ENCODE assay signal across 16 cellular contexts in the genomic region with DNA sequence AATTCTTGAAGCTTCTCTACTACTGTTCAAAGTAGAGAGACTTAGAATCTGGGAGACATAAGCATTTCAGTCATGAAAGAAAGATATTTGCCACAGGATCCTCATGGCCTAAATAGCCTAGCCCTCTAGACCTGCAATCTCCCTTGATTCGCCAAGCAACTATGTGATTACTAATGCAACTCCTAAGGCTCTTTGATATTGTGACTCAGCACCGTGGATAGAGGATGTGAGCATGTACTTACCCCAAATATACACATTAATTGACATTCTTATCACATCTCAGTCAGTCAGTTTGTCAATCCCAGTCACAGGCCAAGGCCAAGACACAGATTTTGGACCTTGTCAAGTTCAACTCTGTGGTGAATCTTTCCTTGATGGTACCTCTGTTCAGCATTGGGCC. TPM values are rescaled to one million over a fixed set of nuclear protein-coding genes. Genes with fewer than 3 reads are reported as not detected.
A peak's percentile ranks its signal among the peaks of the same experiment; 100 is the strongest.
DNase-seq lines count a peak whose midpoint lies in the region; ATAC-seq and TF ChIP-seq lines count a peak whose summit lies in the region.
"Had no signal": no experiment of that assay in that cellular context is flagged by ENCODE, and none has a peak within 500 bp of the region (broad histone marks: within the 10 kb centered on the region; RNA-seq: fewer than 3 reads in every experiment).

No MANE protein-coding gene starts in this region.

- H3K9me3 Mint-ChIP-seq in nephron progenitor cell, result no peaks in the 10 kb centered on the region
- H3K9me3 Mint-ChIP-seq: activated T-cell treated with anti-CD3 and anti-CD28 coated beads, Interleukin-2, amount 50 U/mL, for 72 hours had no signal

- no peak overlapping the region for H3K4me3 ChIP-seq in BE2C (ENCODE audit: low read depth, low read length)
- H3K4me3 ChIP-seq: smooth muscle cell, upper lobe of left lung had no signal

- no peak overlapping the region for H3K4me3 Mint-ChIP-seq in nephron progenitor cell
- H3K4me3 Mint-ChIP-seq: activated T-cell treated with anti-CD3 and anti-CD28 coated beads, Interleukin-2, amount 50 U/mL, for 72 hours; natural killer cell treated with Interleukin-12 subunit alpha and Interleukin-12 subunit beta and Interleukin-15 and Interleukin-18, amount 100 ng/mL, for 72 hours had no signal

- no peak overlapping the region for H3K27ac Mint-ChIP-seq in nephron progenitor cell
- H3K27ac Mint-ChIP-seq: activated T-cell treated with anti-CD3 and anti-CD28 coated beads, Interleukin-2, amount 50 U/mL, for 72 hours; natural killer cell treated with Interleukin-12 subunit alpha and Interleukin-12 subunit beta and Interleukin-15 and Interleukin-18, amount 100 ng/mL, for 72 hours had no signal

- H3K4me1 Mint-ChIP-seq in nephron progenitor cell, result peaks cover 11% of the 10 kb centered on the region

- no peaks in the 10 kb centered on the region for H3K27me3 Mint-ChIP-seq in nephron progenitor cell (ENCODE audit: low read depth, poor library complexity)
- H3K27me3 Mint-ChIP-seq: natural killer cell treated with Interleukin-12 subunit alpha and Interleukin-12 subunit beta and Interleukin-15 and Interleukin-18, amount 100 ng/mL, for 72 hours had no signal

- H3K9me3 ChIP-seq in BE2C, result no peaks in the 10 kb centered on the region
- H3K9me3 ChIP-seq: upper lobe of left lung had no signal

- peaks cover 3% of the 10 kb centered on the region; the same call in 1 of the 2 replicates for H3K27me3 ChIP-seq in BE2C
- H3K27me3 ChIP-seq: upper lobe of left lung had no signal

- no peaks in the 10 kb centered on the region for H3K36me3 Mint-ChIP-seq in nephron progenitor cell (ENCODE audit: low read depth)
- H3K36me3 Mint-ChIP-seq: natural killer cell treated with Interleukin-12 subunit alpha and Interleukin-12 subunit beta and Interleukin-15 and Interleukin-18, amount 100 ng/mL, for 72 hours had no signal

- no peak for ATAC-seq in HG03521 (IDR thresholded peaks at IDR 0.05; ENCODE audit: unreplicated experiment)
- ATAC-seq: activated T-cell treated with anti-CD3 and anti-CD28 coated beads, Interleukin-2, amount 50 U/mL, for 72 hours; natural killer cell treated with Interleukin-12 subunit alpha and Interleukin-12 subunit beta and Interleukin-15 and Interleukin-18, amount 100 ng/mL, for 72 hours had no signal

- H3K4me1 ChIP-seq in BE2C, result no peaks in the 10 kb centered on the region
- H3K4me1 ChIP-seq: upper lobe of left lung had no signal

- peak overlapping the region; percentile 91 for H3K27ac ChIP-seq in cingulate gyrus (ENCODE audit: low read depth, low read length)
- H3K27ac ChIP-seq: upper lobe of left lung had no signal

- no peak for TF ChIP-seq CTCF in nephron progenitor cell (IDR thresholded peaks at IDR 0.05)
- no peak for TF ChIP-seq CTCF in BE2C (IDR thresholded peaks at IDR 0.05; ENCODE audit: low read depth, low read length)

- no peaks in the 10 kb centered on the region for H3K36me3 ChIP-seq in BE2C
- H3K36me3 ChIP-seq: upper lobe of left lung had no signal

- peak; percentile 47 for DNase-seq in AG08396 (ENCODE audit: low spot score)
- peak; percentile 43 for DNase-seq in NCI-H460 (ENCODE audit: extremely low read depth, low read depth)
- DNase-seq in kidney tubule cell (ENCODE audit: low spot score), result peak; percentile 93
- no peak for DNase-seq in activated T-cell treated with anti-CD3 and anti-CD28 coated beads, Interleukin-2, amount 50 U/mL, for 1 hour
- DNase-seq in nephron progenitor cell, result no peak
- DNase-seq in BE2C, result no peak
- DNase-seq: activated T-cell treated with anti-CD3 and anti-CD28 coated beads, Interleukin-2, amount 50 U/mL, for 72 hours; AML-193; central memory CD4-positive, alpha-beta T cell; NCI-H510A; SHP77 treated with DMSO at 0.1 percent for 48 hours; upper lobe of left lung had no signal

RNA-seq across cellular contexts. Expression of gene GPR37, which starts 42.6 kb away (rescaled TPM):
- total RNA-seq in NCI-H460 (2014; rRNA removed; shearing (Covaris generic)), result 3.8 and 4.4 TPM in 2 replicates
- polyA plus RNA-seq in NCI-H460 (2014; cell fraction: nucleus; rRNA removed), result 5.5 and 6.0 TPM in 2 replicates
- 0.14 TPM for polyA plus RNA-seq in BE2C (2012; ENCODE audit: insufficient read depth, insufficient read length, low read depth)
- total RNA-seq: activated T-cell treated with anti-CD3 and anti-CD28 coated beads, Interleukin-2, amount 50 U/mL, for 72 hours; natural killer cell treated with Interleukin-12 subunit alpha and Interleukin-12 subunit beta and Interleukin-15 and Interleukin-18, amount 100 ng/mL, for 72 hours had no signal

Comparison
In these comparisons a context has a peak if more than half of its experiments do, and no peak if none do; other contexts are left out.
1. DNase-seq: peak in AG08396 (single experiment), NCI-H460 (single experiment) and kidney tubule cell (single experiment); none in activated T-cell treated with anti-CD3 and anti-CD28 coated beads, Interleukin-2, amount 50 U/mL, for 1 hour (single experiment), nephron progenitor cell (single experiment) and BE2C (single experiment).